ENCODE assay signal across 1 cellular context in genomic region chr15:81146454-81146853, GRCh38.
TF ChIP-seq lines count a peak whose summit lies in the region.

No MANE protein-coding gene starts in this region.

TF ChIP-seq in K562, 482 proteins besides CTCF, POLR2A, EP300 and RAD21:
- TF ChIP-seq CEBPG (CRISPR knock-in tag; IDR thresholded peaks at IDR 0.05) (no peak), CEBPG (tag; conservative IDR thresholded peaks at IDR 0.05 in 1 of 2, IDR thresholded peaks at IDR 0.05 in 1 of 2) (peak in 1 of 2 experiments; percentile 46; a peak in 1 of 4 replicates), ATF4 (CRISPR knock-in tag; IDR thresholded peaks at IDR 0.05) (no peak), CEBPB (tag; IDR thresholded peaks at IDR 0.05) (0 out of 2 replicates have a peak, but pooled peaks have one; percentile 18)
TF ChIP-seq in K562: peak in this region for 2.
